In genomic region chr7:44845476-44845875, GRCh38 we compare ENCODE assay signal across 10 cellular contexts. TPM values are rescaled to one million over a fixed set of nuclear protein-coding genes. Genes with fewer than 3 reads are reported as not detected.
DNase-seq lines count a peak whose midpoint lies in the region; ATAC-seq and TF ChIP-seq lines count a peak whose summit lies in the region.
"Had no signal": no experiment of that assay in that cellular context is flagged by ENCODE, and none has a peak within 500 bp of the region (broad histone marks: within the 10 kb centered on the region; RNA-seq: fewer than 3 reads in every experiment).

No MANE protein-coding gene starts in this region.

- no peak for TF ChIP-seq CTCF in HFFc6 (IDR thresholded peaks at IDR 0.05)
- TF ChIP-seq CTCF in activated B cell treated with CpG ODN at 0.5 μM for 24 hours (IDR thresholded peaks at IDR 0.05) = no peak

- H3K9ac ChIP-seq in mesenchymal stem cell (ENCODE audit: low read length) = peak overlapping the region; percentile 94

- H2BK15ac ChIP-seq in mesenchymal stem cell (ENCODE audit: low read depth, poor library complexity, severe bottlenecking) = no peak overlapping the region

- peaks cover 6% of the 10 kb centered on the region for H3K27me3 Mint-ChIP-seq in CD4-positive, CD25-positive, alpha-beta regulatory T cell
- H3K27me3 Mint-ChIP-seq in HFFc6 (ENCODE audit: insufficient read depth) = no peaks in the 10 kb centered on the region
- no peaks in the 10 kb centered on the region for H3K27me3 Mint-ChIP-seq in activated B cell treated with CpG ODN at 0.5 μM for 24 hours

- no peak overlapping the region for H2BK5ac ChIP-seq in mesenchymal stem cell (ENCODE audit: low read depth, low read length, poor library complexity, severe bottlenecking)

- H2BK120ac ChIP-seq in mesenchymal stem cell (ENCODE audit: low read depth, low read length) = no peak overlapping the region

- no peak overlapping the region for H3K18ac ChIP-seq in mesenchymal stem cell (ENCODE audit: low read depth in 1 of 2, low read length in 2 of 2)

- H2AFZ ChIP-seq in mesenchymal stem cell (ENCODE audit: low read depth, low read length) = no peak overlapping the region

- no peak for DNase-seq in CD4-positive, CD25-positive, alpha-beta regulatory T cell
- DNase-seq in HFFc6 (no peak), activated B cell treated with CpG ODN at 0.5 μM for 24 hours (no peak), mesenchymal stem cell (no peak), islet precursor cell (no peak)
- no peak for DNase-seq in activated effector memory CD4-positive, alpha-beta T cell treated with Interleukin-2 at 50 U/mL for 16 hours
- DNase-seq: adrenal gland, NCI-H1436 treated with DMSO at 0.1 percent for 48 hours had no signal

- no peak overlapping the region for H2BK12ac ChIP-seq in mesenchymal stem cell (ENCODE audit: low read length in 2 of 2)

- H3K36me3 Mint-ChIP-seq in CD4-positive, CD25-positive, alpha-beta regulatory T cell = peaks cover 18% of the 10 kb centered on the region
- H3K36me3 Mint-ChIP-seq in HFFc6 (ENCODE audit: low read depth) (peaks cover 12% of the 10 kb centered on the region), activated B cell treated with CpG ODN at 0.5 μM for 24 hours (ENCODE audit: low read depth) (peaks cover 36% of the 10 kb centered on the region)

- H3K4me2 ChIP-seq in mesenchymal stem cell (ENCODE audit: low read length, poor library complexity, severe bottlenecking) = no peak overlapping the region

- no peak overlapping the region for H3K23ac ChIP-seq in mesenchymal stem cell (ENCODE audit: low read length in 2 of 2)

- no peak overlapping the region for H4K91ac ChIP-seq in mesenchymal stem cell (ENCODE audit: low read length)

- no peak overlapping the region for H3K14ac ChIP-seq in mesenchymal stem cell (ENCODE audit: low read length in 2 of 2)

- H4K8ac ChIP-seq in mesenchymal stem cell (ENCODE audit: low read length) = no peak overlapping the region

- POLR2A ChIA-PET in activated B cell treated with CpG ODN at 0.5 μM for 24 hours (lab: Charles Lee) = interaction anchor here (1.0 to 4.8 kb wide), 7 partner anchors 40 to 272 kb away, joined by 5 to 44 read pairs (median 7); partner anchors contain the start of genes DDX56, PURB and TMED4

- H2AK5ac ChIP-seq in mesenchymal stem cell (ENCODE audit: low read length, severe bottlenecking) = no peak overlapping the region

- H3K4me3 ChIP-seq in CD4-positive, CD25-positive, alpha-beta regulatory T cell (ENCODE audit: low read depth, low read length) = peak overlapping the region; percentile 91
- H3K4me3 ChIP-seq in mesenchymal stem cell (ENCODE audit: insufficient read depth in 1 of 2, low read depth in 1 of 2, low read length in 2 of 2) = peak overlapping the region in 1 of 2 experiments; percentile 86

- H3K27me3 ChIP-seq in CD4-positive, CD25-positive, alpha-beta regulatory T cell (ENCODE audit: control insufficient read depth, insufficient read depth, low read length) = no peaks in the 10 kb centered on the region
- H3K27me3 ChIP-seq in mesenchymal stem cell (ENCODE audit: control insufficient read depth in 1 of 2, insufficient read depth in 1 of 2, low read length in 2 of 2) = no peaks in the 10 kb centered on the region
- H3K27me3 ChIP-seq: adrenal gland had no signal

- H3K4me1 Mint-ChIP-seq in CD4-positive, CD25-positive, alpha-beta regulatory T cell = peaks cover 29 to 64% (median 50%) of the 10 kb centered on the region in 4 donors
- H3K4me1 Mint-ChIP-seq in HFFc6 (ENCODE audit: low read depth) = peaks cover 39% of the 10 kb centered on the region
- peaks cover 36% of the 10 kb centered on the region for H3K4me1 Mint-ChIP-seq in activated B cell treated with CpG ODN at 0.5 μM for 24 hours

- H3K9me3 ChIP-seq in CD4-positive, CD25-positive, alpha-beta regulatory T cell (ENCODE audit: control insufficient read depth in 2 of 2, low read length in 2 of 2) = no peaks in the 10 kb centered on the region
- H3K9me3 ChIP-seq in mesenchymal stem cell (ENCODE audit: control insufficient read depth, low read length) = no peaks in the 10 kb centered on the region
- H3K9me3 ChIP-seq: adrenal gland had no signal

- ATAC-seq in CD4-positive, CD25-positive, alpha-beta regulatory T cell (ENCODE audit: low read depth in 2 of 2) = no peak
- ATAC-seq in activated B cell treated with CpG ODN at 0.5 μM for 24 hours (ENCODE audit: low read depth) (no peak), HG03025 (IDR thresholded peaks at IDR 0.05; ENCODE audit: low FRiP score, unreplicated experiment) (no peak), HG02885 (IDR thresholded peaks at IDR 0.05; ENCODE audit: poor library complexity, unreplicated experiment) (no peak)

- no peak overlapping the region for H3K4ac ChIP-seq in mesenchymal stem cell (ENCODE audit: low read depth in 1 of 2, low read length in 2 of 2)

- peaks cover 32% of the 10 kb centered on the region for H3K4me1 ChIP-seq in CD4-positive, CD25-positive, alpha-beta regulatory T cell (ENCODE audit: control insufficient read depth, insufficient read depth, low read length, poor library complexity, severe bottlenecking)
- H3K4me1 ChIP-seq in mesenchymal stem cell (ENCODE audit: control insufficient read depth, insufficient read depth, low read depth, low read length) = peaks cover 5% of the 10 kb centered on the region

- intact Hi-C loops in activated B cell treated with CpG ODN at 0.5 μM for 24 hours (cut with micrococcal nuclease) = loop anchor here (5.0 kb wide), 3 partner anchors 603 to 1263 kb away; partner anchors contain the start of genes POLD2 and STK17A

- H3K36me3 ChIP-seq in CD4-positive, CD25-positive, alpha-beta regulatory T cell (ENCODE audit: control insufficient read depth, insufficient read depth, low read length) = peaks cover 18% of the 10 kb centered on the region
- peaks cover 3 to 8% of the 10 kb centered on the region in 2 experiments for H3K36me3 ChIP-seq in mesenchymal stem cell (ENCODE audit: control insufficient read depth in 1 of 2, insufficient read depth in 2 of 2, low read depth in 1 of 2, low read length in 2 of 2)

- peak overlapping the region; percentile 98 for H3K27ac ChIP-seq in CD4-positive, CD25-positive, alpha-beta regulatory T cell (ENCODE audit: insufficient read depth, low read length, poor library complexity, severe bottlenecking)
- no peak overlapping the region for H3K27ac ChIP-seq in mesenchymal stem cell (ENCODE audit: low read length, poor library complexity, severe bottlenecking)

- peak overlapping the region; percentile 96 to 99 (median 97) for H3K4me3 Mint-ChIP-seq in CD4-positive, CD25-positive, alpha-beta regulatory T cell
- H3K4me3 Mint-ChIP-seq in HFFc6 = peak overlapping the region; percentile 99
- H3K4me3 Mint-ChIP-seq in activated B cell treated with CpG ODN at 0.5 μM for 24 hours = peak overlapping the region; percentile 96

- peak overlapping the region in 2 of 3 donors; percentile 97 to 98 for H3K27ac Mint-ChIP-seq in CD4-positive, CD25-positive, alpha-beta regulatory T cell
- H3K27ac Mint-ChIP-seq in HFFc6 (peak overlapping the region; percentile 2), activated B cell treated with CpG ODN at 0.5 μM for 24 hours (peak overlapping the region; percentile 97)

- no peaks in the 10 kb centered on the region for H3K9me3 Mint-ChIP-seq in CD4-positive, CD25-positive, alpha-beta regulatory T cell
- H3K9me3 Mint-ChIP-seq in HFFc6 (no peaks in the 10 kb centered on the region), activated B cell treated with CpG ODN at 0.5 μM for 24 hours (no peaks in the 10 kb centered on the region)

- CTCF ChIA-PET in activated B cell treated with CpG ODN at 0.5 μM for 24 hours (lab: Charles Lee) = interaction anchor here (1.2 to 2.6 kb wide), 6 partner anchors 47 to 291 kb away, joined by 3 to 17 read pairs (median 8); partner anchors contain the start of gene OGDH

- peaks cover 2% of the 10 kb centered on the region for H3K79me1 ChIP-seq in mesenchymal stem cell (replicated peaks; ENCODE audit: low read length, poor library complexity, severe bottlenecking)

RNA-seq across cellular contexts. Expression of gene H2AZ2, which starts 2.4 kb away (rescaled TPM):
- total RNA-seq in CD4-positive, CD25-positive, alpha-beta regulatory T cell = 186 TPM
- polyA plus RNA-seq in CD4-positive, CD25-positive, alpha-beta regulatory T cell = 100 to 1,000 TPM; 250 to 315 (median 275) TPM
- 100 to 1,000 TPM; 128 to 215 (median 185) TPM for total RNA-seq in HFFc6 (2021; fragmentation: NEBNext Ultra II Directional; extraction: Animal tissue kit (Norgen Biotek cat#: 25700))
- total RNA-seq in activated B cell treated with CpG ODN at 0.5 μM for 24 hours = 111 and 115 TPM in 2 replicates
- polyA plus RNA-seq in mesenchymal stem cell (2013, experiment 1 of 2) = 103 TPM
- 102 TPM for polyA plus RNA-seq in mesenchymal stem cell (2013, experiment 2 of 2)

RNA-seq across cellular contexts. Expression of gene PURB, which starts 39.9 kb away (rescaled TPM):
- 29.9 TPM for total RNA-seq in CD4-positive, CD25-positive, alpha-beta regulatory T cell
- 1 to 10 TPM; 1.1 to 2.5 (median 1.9) TPM for polyA plus RNA-seq in CD4-positive, CD25-positive, alpha-beta regulatory T cell
- total RNA-seq in HFFc6 (2021; fragmentation: NEBNext Ultra II Directional; extraction: Animal tissue kit (Norgen Biotek cat#: 25700)) = 10 to 100 TPM; 22.2 to 32.2 (median 26.0) TPM
- total RNA-seq in activated B cell treated with CpG ODN at 0.5 μM for 24 hours = 21.3 and 23.8 TPM in 2 replicates
- 9.6 TPM for polyA plus RNA-seq in mesenchymal stem cell (2013, experiment 1 of 2)
- polyA plus RNA-seq in mesenchymal stem cell (2013, experiment 2 of 2) = 9.6 TPM

RNA-seq across cellular contexts. Expression of gene PPIA, which starts 49.0 kb away (rescaled TPM):
- total RNA-seq in CD4-positive, CD25-positive, alpha-beta regulatory T cell = 670 TPM
- polyA plus RNA-seq in CD4-positive, CD25-positive, alpha-beta regulatory T cell = 1,000 to 10,000 TPM; 4,149 to 4,426 (median 4,258) TPM
- total RNA-seq in HFFc6 (2021; fragmentation: NEBNext Ultra II Directional; extraction: Animal tissue kit (Norgen Biotek cat#: 25700)) = 1,000 to 10,000 TPM; 2,348 to 2,538 (median 2,460) TPM
- total RNA-seq in activated B cell treated with CpG ODN at 0.5 μM for 24 hours = 1,411 and 1,534 TPM in 2 replicates
- 2,030 TPM for polyA plus RNA-seq in mesenchymal stem cell (2013, experiment 1 of 2)
- polyA plus RNA-seq in mesenchymal stem cell (2013, experiment 2 of 2) = 2,181 TPM

Comparison
In these comparisons a context has a peak if more than half of its experiments do, and no peak if none do; other contexts are left out.
1. H3K27ac Mint-ChIP-seq: peak in every context shown above with its lines; median percentile 98 in CD4-positive, CD25-positive, alpha-beta regulatory T cell; 97 in activated B cell treated with CpG ODN at 0.5 μM for 24 hours; 2 in HFFc6.